1 cellular context compared by ENCODE assay signal in genomic region chr1:156705918-156706646, GRCh38.
A peak's percentile ranks its signal among the peaks of the same experiment; 100 is the strongest.
TF ChIP-seq lines count a peak whose summit lies in the region.

No MANE protein-coding gene starts in this region.

TF ChIP-seq in K562, 482 proteins besides CTCF, POLR2A, EP300 and RAD21 (continued from another document and continues in another):
- TF ChIP-seq TSHZ1 (CRISPR knock-in tag; IDR thresholded peaks at IDR 0.05) (no peak), BACH1 (tag; IDR thresholded peaks at IDR 0.05) (no peak), HNRNPK (IDR thresholded peaks at IDR 0.05; ENCODE audit: low read depth, low read length, poor library complexity, severe bottlenecking) (no peak), MCM5 (IDR thresholded peaks at IDR 0.05; ENCODE audit: low read depth) (no peak), ATF7 (IDR thresholded peaks at IDR 0.05) (peak; percentile 75), RFX7 (CRISPR knock-in tag; IDR thresholded peaks at IDR 0.05) (no peak), LCOR (CRISPR knock-in tag; IDR thresholded peaks at IDR 0.05) (peak; percentile 83), TCF15 (CRISPR knock-in tag; IDR thresholded peaks at IDR 0.05) (no peak), IRF2 (CRISPR knock-in tag; IDR thresholded peaks at IDR 0.05) (no peak), NELFE (IDR thresholded peaks at IDR 0.05; ENCODE audit: insufficient read depth, insufficient read length) (no peak), ZNF134 (CRISPR knock-in tag; conservative IDR thresholded peaks at IDR 0.05) (no peak), NCOA4 (IDR thresholded peaks at IDR 0.05; ENCODE audit: partially characterized antibody) (no peak), ARHGAP35 (IDR thresholded peaks at IDR 0.05; ENCODE audit: partially characterized antibody) (no peak), TFE3 (CRISPR knock-in tag; IDR thresholded peaks at IDR 0.05) (no peak), MXD1 (CRISPR knock-in tag; IDR thresholded peaks at IDR 0.05; ENCODE audit: borderline replicate concordance, poor library complexity, severe bottlenecking) (no peak), MXI1 (IDR thresholded peaks at IDR 0.05; ENCODE audit: low read depth, low read length) (no peak), PHF20 (IDR thresholded peaks at IDR 0.05; ENCODE audit: partially characterized antibody) (no peak), MTA3 (IDR thresholded peaks at IDR 0.05; ENCODE audit: borderline replicate concordance) (peak; percentile 54; the same call in 1 of the 2 replicates), NR2F6 (CRISPR knock-in tag; IDR thresholded peaks at IDR 0.05) (0 out of 2 replicates have a peak, but pooled peaks have one; percentile 31), CBX8 (IDR thresholded peaks at IDR 0.05; ENCODE audit: borderline replicate concordance, extremely low read depth, low read depth, low read length, poor library complexity, severe bottlenecking) (no peak), GATAD2A (IDR thresholded peaks at IDR 0.05) (peak; percentile 73), U2AF1 (optimal IDR thresholded peaks at IDR 0.05; ENCODE audit: low read depth, low read length) (no peak), C11orf30 (IDR thresholded peaks at IDR 0.05; ENCODE audit: low read depth) (no peak), E2F1 (CRISPR knock-in tag; IDR thresholded peaks at IDR 0.05) (no peak), MLX (CRISPR knock-in tag; conservative IDR thresholded peaks at IDR 0.05) (no peak), NCOA6 (IDR thresholded peaks at IDR 0.05) (no peak), THRB (CRISPR knock-in tag; conservative IDR thresholded peaks at IDR 0.05) (no peak), ZNF165 (CRISPR knock-in tag; IDR thresholded peaks at IDR 0.05; ENCODE audit: borderline replicate concordance) (no peak), RREB1 (CRISPR knock-in tag; IDR thresholded peaks at IDR 0.05) (no peak; the same call in 1 of the 2 replicates), ZBTB43 (CRISPR knock-in tag; IDR thresholded peaks at IDR 0.05) (peak; percentile 57; the same call in 1 of the 2 replicates), ZNF511 (CRISPR knock-in tag; IDR thresholded peaks at IDR 0.05) (0 out of 2 replicates have a peak, but pooled peaks have one; percentile 18), ZNF79 (CRISPR knock-in tag; IDR thresholded peaks at IDR 0.05; ENCODE audit: low read depth) (no peak), ZNF639 (CRISPR knock-in tag; conservative IDR thresholded peaks at IDR 0.05 in 1 of 2, IDR thresholded peaks at IDR 0.05 in 1 of 2) (no peak), DACH1 (IDR thresholded peaks at IDR 0.05; ENCODE audit: partially characterized antibody) (no peak), E2F8 (IDR thresholded peaks at IDR 0.05; ENCODE audit: low read depth, partially characterized antibody) (no peak), NR2C2 (CRISPR knock-in tag; IDR thresholded peaks at IDR 0.05) (0 out of 2 replicates have a peak, but pooled peaks have one; percentile 52), NR2C2 (tag; IDR thresholded peaks at IDR 0.05) (peak; percentile 87)
